Comparison of ENCODE assay signal across 11 cellular contexts in the genomic region with DNA sequence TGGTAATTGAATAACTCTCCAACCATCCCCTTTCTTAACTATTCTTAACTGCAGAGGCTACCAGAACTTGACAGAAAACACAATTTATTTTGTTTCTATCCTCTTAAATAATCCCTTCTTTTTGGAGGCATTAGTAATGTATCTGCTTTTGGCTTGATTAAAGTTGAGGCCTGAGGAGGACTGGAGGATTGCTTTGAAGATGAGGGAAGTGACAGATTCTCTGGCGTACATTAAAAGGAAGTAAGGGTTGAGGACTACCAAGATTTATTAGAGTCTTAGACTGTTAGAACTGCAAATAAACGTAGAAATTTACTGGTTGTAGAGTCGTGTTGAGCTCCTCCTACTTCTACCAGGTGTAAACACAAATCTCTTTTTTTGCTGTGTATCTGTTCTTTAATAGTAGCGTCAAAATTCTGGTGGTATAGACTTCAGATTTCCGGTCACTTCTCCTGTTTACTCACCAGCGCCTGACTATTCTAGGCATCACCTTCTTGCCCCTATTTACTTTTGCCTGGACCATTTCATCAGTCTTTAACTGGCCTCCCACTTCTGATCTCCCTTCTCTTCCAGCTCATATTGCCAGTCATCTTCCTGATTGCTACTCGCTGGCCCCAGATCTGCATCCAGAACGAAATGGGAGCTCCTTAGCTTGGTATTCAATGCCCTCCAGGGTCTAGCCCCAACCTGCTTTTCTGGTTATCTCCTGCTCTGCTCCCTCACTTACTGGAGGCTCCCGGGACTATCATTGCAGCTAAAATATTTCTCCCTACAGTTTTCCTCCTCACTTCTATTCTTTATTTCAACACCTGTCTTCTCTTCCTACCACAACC. TPM values are rescaled to one million over a fixed set of nuclear protein-coding genes. Genes with fewer than 3 reads are reported as not detected.
DNase-seq lines count a peak whose midpoint lies in the region; ATAC-seq, FAIRE-seq and TF ChIP-seq lines count a peak whose summit lies in the region.
"Had no signal": no experiment of that assay in that cellular context is flagged by ENCODE, and none has a peak within 500 bp of the region (broad histone marks: within the 10 kb centered on the region; RNA-seq: fewer than 3 reads in every experiment).

No MANE protein-coding gene starts in this region.

- H3K79me2 ChIP-seq in H9 (ENCODE audit: insufficient read depth, low read length) (peaks cover 24% of the 10 kb centered on the region), K562 (ENCODE audit: control insufficient read depth, insufficient read depth, low read length) (peaks cover 94% of the 10 kb centered on the region)

- BruUV-seq in K562 (replicated peaks; lab: Mats Ljungman, UMichigan) = no TSS peak

- peaks cover 2% of the 10 kb centered on the region; the same call in 1 of the 2 replicates for H3K4me1 ChIP-seq in H9 (ENCODE audit: insufficient read depth, low read length)
- H3K4me1 ChIP-seq in K562 (replicated peaks in 1 of 2; ENCODE audit: control insufficient read depth in 2 of 2, insufficient read depth in 2 of 2, low read length in 2 of 2) = no peaks in the 10 kb centered on the region; a peak in 2 of 5 replicates
- peaks cover 6 to 97% (median 55%) of the 10 kb centered on the region in 4 donors for H3K4me1 ChIP-seq in stomach

- CTCF ChIA-PET in AG04450 (lab: Charles Lee) (interaction anchor here (1.2 to 1.4 kb wide), 2 partner anchors 75 to 78 kb away, joined by 3 to 4 read pairs; no protein-coding TSS in a partner anchor), K562 (lab: Yijun Ruan, JAX; ENCODE audit: low intra/inter-chr PET ratio) (no interaction called here)

- no peak overlapping the region for H2BK15ac ChIP-seq in H9 (ENCODE audit: low read depth, low read length)

- H3K4me3 Mint-ChIP-seq in H9 (no peak overlapping the region), mesothelial cell of epicardium (no peak overlapping the region)
- H3K4me3 Mint-ChIP-seq: activated naive CD4-positive, alpha-beta T cell treated with anti-CD3 and anti-CD28 coated beads, Interleukin-2, amount 10 ng/mL, durations not matched to agents 7 days and 5 days had no signal

- ATAC-seq in K562 (no peak; the same call in 2 of the 3 replicates), GM21390 (IDR thresholded peaks at IDR 0.05; ENCODE audit: unreplicated experiment) (no peak)

- H3K4ac ChIP-seq in H9 (ENCODE audit: low read depth, low read length) = no peak overlapping the region

- H2BK5ac ChIP-seq in H9 (ENCODE audit: insufficient read length, low read length) = peak overlapping the region; percentile 18

- H3K27ac ChIP-seq in AG04450 (ENCODE audit: low read depth, low read length) = no peak overlapping the region
- no peak overlapping the region for H3K27ac ChIP-seq in H9 (ENCODE audit: insufficient read length, low read depth, low read length)
- H3K27ac ChIP-seq in K562 (ENCODE audit: extremely low read depth, low read depth, low read length) = no peak overlapping the region
- H3K27ac ChIP-seq in stomach = peak overlapping the region in 1 of 5 donors; percentile 55

- no peak overlapping the region for H4K91ac ChIP-seq in H9 (ENCODE audit: insufficient read length, low read depth, low read length)

- H3T11ph ChIP-seq in H9 (ENCODE audit: low read length) = no peak overlapping the region

- TF ChIP-seq CTCF in AG04450 (IDR thresholded peaks at IDR 0.05; ENCODE audit: low read depth, low read length) (no peak), H9 (conservative IDR thresholded peaks at IDR 0.05) (no peak), K562 (IDR thresholded peaks at IDR 0.05 in 2 of 3, conservative IDR thresholded peaks at IDR 0.05 in 1 of 3; ENCODE audit: insufficient read depth in 2 of 3, low read depth in 1 of 3, low read length in 3 of 3) (no peak), mesothelial cell of epicardium (IDR thresholded peaks at IDR 0.05; ENCODE audit: unreplicated experiment) (no peak), stomach (IDR thresholded peaks at IDR 0.05) (no peak)

- no peak overlapping the region for H4K5ac ChIP-seq in H9 (ENCODE audit: insufficient read length, low read depth, low read length)

- intact Hi-C loops in K562 (cut with micrococcal nuclease) (no loop called here), stomach (cut with DNase I; ENCODE audit: low total_unique reads) (no loop called here)

- H4K20me1 ChIP-seq in H9 (ENCODE audit: control insufficient read depth, insufficient read depth, insufficient read length) = no peaks in the 10 kb centered on the region
- peaks cover 11% of the 10 kb centered on the region for H4K20me1 ChIP-seq in K562 (replicated peaks; ENCODE audit: control insufficient read depth, insufficient read depth, low read length)

- WGBS in H9 (ENCODE audit: extremely low coverage, insufficient read length, low lambda C conversion rate) = no CpG with 5 or more reads among the region's 9 CpGs
- WGBS in K562 (ENCODE audit: insufficient coverage, low coverage, missing lambda C conversion rate) = 84% methylated on average over 9 of the region's 9 CpGs
- WGBS in stomach, 5 donors = 51 to 67% (median 59%) methylated on average over 9 of the region's 9 CpGs

- H3K36me3 ChIP-seq in K562 (ENCODE audit: control insufficient read depth, insufficient read depth, low read length) (peaks cover 85% of the 10 kb centered on the region), stomach (peaks cover 43 to 87% (median 75%) of the 10 kb centered on the region in 4 donors)

- H2AFZ ChIP-seq in H9 (ENCODE audit: low read length) (no peak overlapping the region), K562 (ENCODE audit: low read depth, low read length) (no peak overlapping the region)

- H2AK5ac ChIP-seq in H9 (ENCODE audit: insufficient read length, low read length) = no peak overlapping the region

- H3K56ac ChIP-seq in H9 (ENCODE audit: insufficient read length, low read depth, low read length) = no peak overlapping the region

- H3K4me2 ChIP-seq in H9 (ENCODE audit: insufficient read depth, insufficient read length, low read length) (no peak overlapping the region), K562 (ENCODE audit: insufficient read depth, low read length) (no peak overlapping the region)

- FAIRE-seq in K562 (lab: Jason Lieb, UNC) = no peak

- no peak overlapping the region for H3K27ac Mint-ChIP-seq in H9
- H3K27ac Mint-ChIP-seq in mesothelial cell of epicardium = peak overlapping the region; percentile 41

- H3K9ac ChIP-seq in H9 (ENCODE audit: extremely low read depth, insufficient read length, low read length) = no peak overlapping the region
- H3K9ac ChIP-seq in K562 (ENCODE audit: insufficient read depth in 1 of 2, low read depth in 2 of 2, low read length in 2 of 2) = no peak overlapping the region

- H3K27me3 Mint-ChIP-seq in H9 (ENCODE audit: low read depth) = no peaks in the 10 kb centered on the region
- no peaks in the 10 kb centered on the region for H3K27me3 Mint-ChIP-seq in mesothelial cell of epicardium (ENCODE audit: low read depth)
- H3K27me3 Mint-ChIP-seq: activated naive CD4-positive, alpha-beta T cell treated with anti-CD3 and anti-CD28 coated beads, Interleukin-2, amount 10 ng/mL, durations not matched to agents 7 days and 5 days had no signal

- no peak overlapping the region for H3K14ac ChIP-seq in H9 (ENCODE audit: insufficient read depth, low read length)

- H3K79me1 ChIP-seq in H9 (ENCODE audit: insufficient read depth, low read depth, low read length, poor library complexity, severe bottlenecking) = peaks cover 8% of the 10 kb centered on the region

- H3K27me3 ChIP-seq in AG04450 (ENCODE audit: control insufficient read depth, insufficient read depth, low read length) (no peaks in the 10 kb centered on the region), H9 (ENCODE audit: insufficient read depth, low read length) (no peaks in the 10 kb centered on the region), K562 (ENCODE audit: control insufficient read depth in 2 of 2, insufficient read depth in 2 of 2, low read length in 2 of 2) (no peaks in the 10 kb centered on the region), stomach (no peaks in the 10 kb centered on the region)

- no peak overlapping the region for H3K23ac ChIP-seq in H9 (ENCODE audit: insufficient read length, low read depth, low read length)

- H3K4me1 Mint-ChIP-seq in H9 (peaks cover 23 to 30% of the 10 kb centered on the region in 2 experiments), mesothelial cell of epicardium (peaks cover 18% of the 10 kb centered on the region)

- H3K4me3 ChIP-seq in AG04450 (ENCODE audit: low read depth, low read length) (peak overlapping the region; percentile 11; the same call in 1 of the 2 replicates), K562 (no peak overlapping the region), stomach (no peak overlapping the region)

- peaks cover 37 to 55% (median 52%) of the 10 kb centered on the region in 3 experiments; a peak in 6 of 7 replicates for H3K36me3 Mint-ChIP-seq in H9 (ENCODE audit: insufficient read depth in 1 of 3, low read depth in 3 of 3)
- H3K36me3 Mint-ChIP-seq in mesothelial cell of epicardium = peaks cover 29% of the 10 kb centered on the region

- H3K9me3 Mint-ChIP-seq in H9 (no peaks in the 10 kb centered on the region), mesothelial cell of epicardium (no peaks in the 10 kb centered on the region)
- H3K9me3 Mint-ChIP-seq: activated naive CD4-positive, alpha-beta T cell treated with anti-CD3 and anti-CD28 coated beads, Interleukin-2, amount 10 ng/mL, durations not matched to agents 7 days and 5 days had no signal

- in situ Hi-C loops in K562 (cut with MboI) = loop anchor here (10.0 kb wide), 1 partner anchor 80 kb away; the partner anchor contains the start of gene TXNRD1

- no peaks in the 10 kb centered on the region for H3K9me1 ChIP-seq in K562 (ENCODE audit: control insufficient read depth, insufficient read depth, low read length)

- H2BK20ac ChIP-seq in H9 (ENCODE audit: low read depth, low read length, poor library complexity, severe bottlenecking) = no peak overlapping the region

- DNase-seq in AG04450 (ENCODE audit: low read depth, low spot score) = no peak
- no peak for DNase-seq in H9
- DNase-seq in K562 (ENCODE audit: extremely low read depth in 1 of 4, low spot score in 3 of 4) = no peak
- no peak for DNase-seq in mesothelial cell of epicardium (ENCODE audit: low spot score in 2 of 2, unreplicated experiment in 2 of 2)
- no peak for DNase-seq in stomach
- no peak for DNase-seq in NCI-H446 (lab: John Stamatoyannopoulos, UW)
- no peak for DNase-seq in DMS79 treated with DMSO at 0.1 percent for 48 hours (lab: John Stamatoyannopoulos, UW)
- DNase-seq: GDM1, T-helper 9 cell had no signal

- H4K8ac ChIP-seq in H9 (replicated peaks; ENCODE audit: insufficient read length, low read depth, low read length) = no peak overlapping the region

- no peak for TF ChIP-seq RAD21 in K562 (CRISPR knock-in tag; conservative IDR thresholded peaks at IDR 0.05 in 1 of 2, IDR thresholded peaks at IDR 0.05 in 1 of 2)

- no peak for TF ChIP-seq POLR2A in K562 (conservative IDR thresholded peaks at IDR 0.05)
- no peak for TF ChIP-seq POLR2A in stomach (IDR thresholded peaks at IDR 0.05)

- H3K9me3 ChIP-seq in AG04450 (ENCODE audit: control insufficient read depth, insufficient read depth, low read length) = no peaks in the 10 kb centered on the region
- H3K9me3 ChIP-seq in H9 (ENCODE audit: control insufficient read depth, low read depth, low read length) = no peaks in the 10 kb centered on the region
- 0 out of 2 replicates have a peak, but pooled peaks cover 2% of the 10 kb centered on the region for H3K9me3 ChIP-seq in K562 (replicated peaks; ENCODE audit: control insufficient read depth, insufficient read depth, low read depth, low read length)
- H3K9me3 ChIP-seq in stomach = no peaks in the 10 kb centered on the region

- H2BK120ac ChIP-seq in H9 (ENCODE audit: low read depth, low read length, poor library complexity, severe bottlenecking) = no peak overlapping the region

- H3K18ac ChIP-seq in H9 (ENCODE audit: insufficient read length, low read depth, low read length) = no peak overlapping the region

- TF ChIP-seq EP300 in K562 (IDR thresholded peaks at IDR 0.05; ENCODE audit: low read length) = no peak
- TF ChIP-seq EP300 in stomach (IDR thresholded peaks at IDR 0.05) = no peak

- POLR2A ChIA-PET in AG04450 (lab: Yijun Ruan, JAX) = interaction anchor here (0.6 to 2.9 kb wide), 5 partner anchors 8 to 81 kb away, joined by 4 to 18 read pairs (median 6); no protein-coding TSS in a partner anchor
- POLR2A ChIA-PET in K562 (lab: Yijun Ruan, JAX) = interaction anchor here (0.9 to 7.6 kb wide), 10 partner anchors 7 to 73 kb away, joined by 3 to 104 read pairs (median 4); partner anchors contain the start of gene EID3

- no peaks in the 10 kb centered on the region for H3K23me2 ChIP-seq in H9 (ENCODE audit: insufficient read length, low read depth, low read length, poor library complexity, severe bottlenecking)

- no peak overlapping the region for H2BK12ac ChIP-seq in H9 (ENCODE audit: insufficient read length, low read depth, low read length)

RNA-seq across cellular contexts. Expression of gene EID3, which starts 8.5 kb away (rescaled TPM):
- polyA plus RNA-seq in AG04450 (2011; rRNA removed) (1.8 and 2.5 TPM in 2 replicates), K562 (2011; rRNA removed) (0.41 and 0.42 TPM in 2 replicates), K562 (2014; fragmentation: Illumina TruSeq; extraction: Trizol) (0.10 and 0.24 TPM in 2 replicates), K562 (2014; fragmentation: Nextera tagmentation; extraction: Ambion mirVana) (under 1 TPM; 0.07 to 0.21 TPM), K562 (2014; rRNA removed) (0.41 and 0.78 TPM in 2 replicates), stomach (1 to 10 TPM; 1.6 to 2.6 (median 2.3) TPM)
- 8.6 and 14.7 TPM in 2 replicates for polyA minus RNA-seq in AG04450 (2011; rRNA and poly(A)+ RNA removed)
- total RNA-seq in H9 (2021) (1.2 and 1.4 TPM in 2 replicates), K562 (2014; rRNA removed) (1.2 TPM in 2 replicates), K562 (2014; rRNA removed; fragmentation: Illumina TruSeq; extraction: Trizol) (3.2 and 3.4 TPM in 2 replicates), K562 (2015; rRNA removed; fragmentation: Illumina TruSeq; extraction: Trizol) (3.5 TPM in 2 replicates), K562 (2021) (1.1 and 1.9 TPM in 2 replicates), mesothelial cell of epicardium (4.5 to 5.7 TPM (median 5.6 TPM) in 3 replicates), stomach (10 to 100 TPM; 14.7 to 78.1 (median 26.7) TPM)
- total RNA-seq in K562 (2011; cell fraction: chromatin; rRNA removed; ENCODE audit: low replicate concordance) = 20.4 and 74.5 TPM in 2 replicates
- total RNA-seq in K562 (2011; cell fraction: nucleolus; rRNA removed) = 12.2 and 18.6 TPM in 2 replicates
- total RNA-seq in K562 (2011; cell fraction: nucleoplasm; rRNA removed) = 20.0 and 24.5 TPM in 2 replicates
- 0.06 and 0.16 TPM in 2 replicates for polyA plus RNA-seq in K562 (2011; cell fraction: cytosol; rRNA removed)
- 1.7 and 1.9 TPM in 2 replicates for polyA plus RNA-seq in K562 (2011; cell fraction: nucleus; rRNA removed)
- polyA plus RNA-seq in K562 (2012) = 0.24 and 0.34 TPM in 2 replicates
- 7.7 and 9.4 TPM in 2 replicates for polyA minus RNA-seq in K562 (2011; rRNA and poly(A)+ RNA removed)
- not detected in 2 replicates for polyA minus RNA-seq in K562 (2011; cell fraction: cytosol; rRNA and poly(A)+ RNA removed)
- polyA minus RNA-seq in K562 (2011; cell fraction: nucleus; rRNA and poly(A)+ RNA removed) = 6.6 and 9.7 TPM in 2 replicates
